17 cellular contexts compared by ENCODE assay signal in genomic region chrX:110985470-110985869, GRCh38.
DNase-seq lines count a peak whose midpoint lies in the region; ATAC-seq lines count a peak whose summit lies in the region.
"Had no signal": no experiment of that assay in that cellular context is flagged by ENCODE, and none has a peak within 500 bp of the region (broad histone marks: within the 10 kb centered on the region; RNA-seq: fewer than 3 reads in every experiment).

No MANE protein-coding gene starts in this region.

- peak; percentile 57 for DNase-seq in DMS53 treated with DMSO at 0.1 percent for 48 hours (lab: John Stamatoyannopoulos, UW; ENCODE audit: unreplicated experiment)
- peak; percentile 31 for DNase-seq in HT-29 (ENCODE audit: low spot score)
- DNase-seq in NCI-H748 treated with DMSO at 0.1 percent for 48 hours (lab: John Stamatoyannopoulos, UW) = peak; percentile 70
- DNase-seq in stimulated activated CD4-positive, alpha-beta T cell treated with anti-CD3 and anti-CD28 coated beads, Interleukin-12 subunit alpha, Interleukin-12 subunit beta, amount 100 ng/mL, for 4 hours = no peak
- DNase-seq in activated T-helper 2 cell treated with anti-CD3 and anti-CD28 coated beads, Interferon-gamma antibody, Interleukin-2, Interleukin-4, amounts not matched to agents 10 μg/mL and 5 μg/mL and 100 μg/mL, durations not matched to agents 14 hours and 24 hours and 36 hours (ENCODE audit: low spot score) = no peak
- DNase-seq: ACHN, AML-193, Karpas-422, MG63, NCI-H1092, NCI-H187, NCI-H446, PC-9 had no signal

- H3K4me3 Mint-ChIP-seq in activated T-helper 2 cell treated with anti-CD3 and anti-CD28 coated beads, Interferon-gamma antibody, Interleukin-2, Interleukin-4, amounts not matched to agents 10 μg/mL and 5 μg/mL and 100 μg/mL, durations not matched to agents 14 hours and 24 hours and 36 hours (ENCODE audit: low read depth) = no peak overlapping the region
- H3K4me3 Mint-ChIP-seq: IgD-negative memory B cell had no signal

- H3K4me1 Mint-ChIP-seq in activated T-helper 2 cell treated with anti-CD3 and anti-CD28 coated beads, Interferon-gamma antibody, Interleukin-2, Interleukin-4, amounts not matched to agents 10 μg/mL and 5 μg/mL and 100 μg/mL, durations not matched to agents 14 hours and 24 hours and 36 hours (ENCODE audit: low read depth) = no peaks in the 10 kb centered on the region
- H3K4me1 Mint-ChIP-seq: IgD-negative memory B cell had no signal

- H3K9me3 Mint-ChIP-seq in activated T-helper 2 cell treated with anti-CD3 and anti-CD28 coated beads, Interferon-gamma antibody, Interleukin-2, Interleukin-4, amounts not matched to agents 10 μg/mL and 5 μg/mL and 100 μg/mL, durations not matched to agents 14 hours and 24 hours and 36 hours = no peaks in the 10 kb centered on the region
- H3K9me3 Mint-ChIP-seq: IgD-negative memory B cell had no signal

- H3K27me3 Mint-ChIP-seq in activated T-helper 2 cell treated with anti-CD3 and anti-CD28 coated beads, Interferon-gamma antibody, Interleukin-2, Interleukin-4, amounts not matched to agents 10 μg/mL and 5 μg/mL and 100 μg/mL, durations not matched to agents 14 hours and 24 hours and 36 hours (ENCODE audit: low read depth) = peaks cover 4% of the 10 kb centered on the region

- intact Hi-C loops in activated T-helper 2 cell treated with anti-CD3 and anti-CD28 coated beads, Interferon-gamma antibody, Interleukin-2, Interleukin-4, amounts not matched to agents 10 μg/mL and 5 μg/mL and 100 μg/mL, durations not matched to agents 14 hours and 24 hours and 36 hours (cut with micrococcal nuclease) = no loop called here

- H3K27ac Mint-ChIP-seq in activated T-helper 2 cell treated with anti-CD3 and anti-CD28 coated beads, Interferon-gamma antibody, Interleukin-2, Interleukin-4, amounts not matched to agents 10 μg/mL and 5 μg/mL and 100 μg/mL, durations not matched to agents 14 hours and 24 hours and 36 hours = no peak overlapping the region
- H3K27ac Mint-ChIP-seq: IgD-negative memory B cell had no signal

- no peaks in the 10 kb centered on the region for H3K36me3 Mint-ChIP-seq in activated T-helper 2 cell treated with anti-CD3 and anti-CD28 coated beads, Interferon-gamma antibody, Interleukin-2, Interleukin-4, amounts not matched to agents 10 μg/mL and 5 μg/mL and 100 μg/mL, durations not matched to agents 14 hours and 24 hours and 36 hours (ENCODE audit: low read depth)
- H3K36me3 Mint-ChIP-seq: IgD-negative memory B cell had no signal

- ATAC-seq in esophagus mucosa (peak; percentile 84), HG03565 (IDR thresholded peaks at IDR 0.05; ENCODE audit: unreplicated experiment) (no peak)
- ATAC-seq: GM12878 had no signal

Comparison
In these comparisons a context has a peak if more than half of its experiments do, and no peak if none do; other contexts are left out.
1. DNase-seq: peak in DMS53 treated with DMSO at 0.1 percent for 48 hours (single experiment), HT-29 (single experiment) and NCI-H748 treated with DMSO at 0.1 percent for 48 hours (single experiment); none in stimulated activated CD4-positive, alpha-beta T cell treated with anti-CD3 and anti-CD28 coated beads, Interleukin-12 subunit alpha, Interleukin-12 subunit beta, amount 100 ng/mL, for 4 hours (single experiment) and activated T-helper 2 cell treated with anti-CD3 and anti-CD28 coated beads, Interferon-gamma antibody, Interleukin-2, Interleukin-4, amounts not matched to agents 10 μg/mL and 5 μg/mL and 100 μg/mL, durations not matched to agents 14 hours and 24 hours and 36 hours (single experiment).